Comparison of ENCODE assay signal across 16 cellular contexts in the genomic region with DNA sequence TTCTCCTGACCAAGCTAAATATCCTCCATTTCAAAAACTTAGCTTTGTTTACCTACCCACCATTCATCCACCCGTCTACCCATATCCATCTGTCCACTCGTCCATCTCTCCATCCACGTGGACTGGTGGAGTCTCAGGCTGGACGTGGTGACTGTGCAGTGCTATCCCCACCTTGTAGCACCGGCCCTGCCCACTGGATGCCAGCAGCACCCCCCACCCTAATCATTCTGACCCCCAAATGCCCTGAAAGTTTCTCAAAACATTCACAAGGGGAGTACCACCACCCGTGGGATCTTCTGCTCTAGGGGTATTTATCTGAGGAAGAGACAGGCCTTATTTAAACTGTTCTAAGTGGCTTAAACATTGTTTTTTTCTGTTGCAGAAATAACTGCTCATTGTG.
"Had no signal": no experiment of that assay in that cellular context is flagged by ENCODE, and none has a peak within 500 bp of the region (broad histone marks: within the 10 kb centered on the region; RNA-seq: fewer than 3 reads in every experiment).

No MANE protein-coding gene starts in this region.

- H3K4me3 Mint-ChIP-seq: activated naive CD8-positive, alpha-beta T cell treated with anti-CD3 and anti-CD28 coated beads, Interleukin-2, amount 10 ng/mL, durations not matched to agents 7 days and 5 days; nephron progenitor cell had no signal

- H3K27me3 Mint-ChIP-seq: activated naive CD8-positive, alpha-beta T cell treated with anti-CD3 and anti-CD28 coated beads, Interleukin-2, amount 10 ng/mL, durations not matched to agents 7 days and 5 days; stimulated activated naive B cell treated with anti-CD40 and anti-IgM and Interleukin-4, amounts not matched to agents 10 μg/mL and 1 μg/mL and 100 μg/mL, for 72 hours had no signal

- H3K36me3 ChIP-seq: brain microvascular endothelial cell, tibial artery, uterus had no signal

- H3K9me3 ChIP-seq: tibial artery, uterus had no signal

- H3K4me1 ChIP-seq: parathyroid adenoma, tibial artery, uterus had no signal

- H3K27me3 ChIP-seq: brain microvascular endothelial cell, tibial artery, uterus had no signal

- H3K4me3 ChIP-seq: tibial artery, uterus had no signal

- DNase-seq: activated CD4-positive, alpha-beta T cell treated with anti-CD3 and anti-CD28 coated beads, Interleukin-2, amount 50 U/mL, for 1 hour; activated CD4-positive, CD25-positive, alpha-beta regulatory T cell; activated gamma-delta T cell; activated T-cell treated with anti-CD3 and anti-CD28 coated beads, Interleukin-2, amount 50 U/mL, for 1 hour; anterior cingulate cortex; brain microvascular endothelial cell; cortex of kidney; effector CD4-positive, alpha-beta T cell; foreskin fibroblast; nephron progenitor cell; stimulated activated CD4-positive, alpha-beta T cell treated with anti-CD3 and anti-CD28 coated beads, Interleukin-12 subunit alpha, Interleukin-12 subunit beta, amount 100 ng/mL, for 4 hours; tibial artery; uterus had no signal

- H2AFZ ChIP-seq: parathyroid adenoma had no signal

- H3K79me2 ChIP-seq: parathyroid adenoma had no signal

- H3K27ac ChIP-seq: brain microvascular endothelial cell, parathyroid adenoma, tibial artery, uterus had no signal

- H3K9me3 Mint-ChIP-seq: activated naive CD8-positive, alpha-beta T cell treated with anti-CD3 and anti-CD28 coated beads, Interleukin-2, amount 10 ng/mL, durations not matched to agents 7 days and 5 days; nephron progenitor cell; stimulated activated naive B cell treated with anti-CD40 and anti-IgM and Interleukin-4, amounts not matched to agents 10 μg/mL and 1 μg/mL and 100 μg/mL, for 72 hours had no signal

- H3K27ac Mint-ChIP-seq: nephron progenitor cell had no signal

- H3K36me3 Mint-ChIP-seq: activated naive CD8-positive, alpha-beta T cell treated with anti-CD3 and anti-CD28 coated beads, Interleukin-2, amount 10 ng/mL, durations not matched to agents 7 days and 5 days had no signal

- H3K9ac ChIP-seq: parathyroid adenoma had no signal
